In genomic region chr10:51699475-51700227, GRCh38 we compare ENCODE assay signal across 8 cellular contexts.
A peak's percentile ranks its signal among the peaks of the same experiment; 100 is the strongest.
DNase-seq lines count a peak whose midpoint lies in the region; ATAC-seq lines count a peak whose summit lies in the region.

TSS of gene CSTF2T (minus strand) at chr10:51699595. CDS start at chr10:51699549, 46 bp downstream.

- ATAC-seq in HG03442 (IDR thresholded peaks at IDR 0.05; ENCODE audit: unreplicated experiment): peak; percentile 90

- peak within 1 kb of the TSS; percentile 99 for H3K27ac ChIP-seq in cingulate gyrus (ENCODE audit: low read depth, low read length)

- DNase-seq in AML-193 (lab: John Stamatoyannopoulos, UW) (peak; percentile 80), GM19238 (ENCODE audit: insufficient read length, low spot score) (peak; percentile 16), NCI-H524 (lab: John Stamatoyannopoulos, UW) (peak; percentile 62 to 79), kidney tubule cell (ENCODE audit: low spot score) (peak; percentile 92)
- peak; percentile 88 to 92 for DNase-seq in activated CD4-positive, alpha-beta T cell treated with anti-CD3 and anti-CD28 coated beads for 4 hours
- DNase-seq in stimulated activated CD4-positive, alpha-beta T cell treated with anti-CD3 and anti-CD28 coated beads, Interleukin-1b, Interleukin-23, amount 100 ng/mL, for 24 hours (ENCODE audit: low read depth in 4 of 4, low spot score in 1 of 4): peak; percentile 75 to 87 (median 84)

Comparison
In these comparisons a context has a peak if more than half of its experiments do, and no peak if none do; other contexts are left out.
1. Peak in every context shown above with its lines: DNase-seq, ATAC-seq and H3K27ac ChIP-seq.
2. DNase-seq: peak in every context shown above with its lines; median percentile 92 in kidney tubule cell; 90 in activated CD4-positive, alpha-beta T cell treated with anti-CD3 and anti-CD28 coated beads for 4 hours; 84 in stimulated activated CD4-positive, alpha-beta T cell treated with anti-CD3 and anti-CD28 coated beads, Interleukin-1b, Interleukin-23, amount 100 ng/mL, for 24 hours; 80 in AML-193; 70 in NCI-H524; 16 in GM19238.